8 cellular contexts compared by ENCODE assay signal in genomic region chr22:41285441-41285819, GRCh38. TPM values are rescaled to one million over a fixed set of nuclear protein-coding genes. Genes with fewer than 3 reads are reported as not detected.
DNase-seq lines count a peak whose midpoint lies in the region; ATAC-seq lines count a peak whose summit lies in the region.

No MANE protein-coding gene starts in this region.

- peaks cover 29 to 48% (median 43%) of the 10 kb centered on the region in 3 donors for H3K4me1 Mint-ChIP-seq in CD8-positive, alpha-beta memory T cell
- peaks cover 33% of the 10 kb centered on the region for H3K4me1 Mint-ChIP-seq in activated CD4-positive, alpha-beta T cell treated with anti-CD3 and anti-CD28 coated beads for 36 hours

- no peaks in the 10 kb centered on the region for H3K9me3 Mint-ChIP-seq in CD8-positive, alpha-beta memory T cell
- no peaks in the 10 kb centered on the region for H3K9me3 Mint-ChIP-seq in activated CD4-positive, alpha-beta T cell treated with anti-CD3 and anti-CD28 coated beads for 36 hours (ENCODE audit: low read depth)

- DNase-seq in CD8-positive, alpha-beta memory T cell, result peak; percentile 80 to 90 (median 83)
- DNase-seq in GOT3 (lab: John Stamatoyannopoulos, UW) (peak; percentile 40), NCI-H1105 (lab: John Stamatoyannopoulos, UW) (peak; percentile 20), left lobe of liver (ENCODE audit: low spot score) (peak; percentile 62)
- DNase-seq in activated CD4-positive, alpha-beta T cell treated with anti-CD3 and anti-CD28 coated beads for 36 hours, result peak; percentile 96
- DNase-seq in stimulated activated CD4-positive, alpha-beta T cell treated with anti-CD3 and anti-CD28 coated beads, Interleukin-2, amount 100 ng/mL, for 4 hours (ENCODE audit: low read depth), result peak; percentile 88
- DNase-seq in NK-92 treated with Interleukin-12 subunit alpha and Interleukin-12 subunit beta, amount 100 ng/mL, for 24 hours (lab: John Stamatoyannopoulos, UW), result no peak

- POLR2A ChIA-PET in CD8-positive, alpha-beta memory T cell (lab: Charles Lee), result interaction anchor here (1.1 to 2.8 kb wide), 6 partner anchors 17 to 403 kb away, joined by 6 to 30 read pairs (median 12); partner anchors contain the start of genes ACO2, PHF5A, RBX1 and SNU13
- POLR2A ChIA-PET in activated CD4-positive, alpha-beta T cell treated with anti-CD3 and anti-CD28 coated beads for 36 hours (lab: Charles Lee), result interaction anchor here (0.7 to 2.1 kb wide), 10 partner anchors 9 to 349 kb away, joined by 3 to 20 read pairs (median 6); partner anchors contain the start of genes ACO2, DESI1, PHF5A and TEF

- intact Hi-C loops in activated CD4-positive, alpha-beta T cell treated with anti-CD3 and anti-CD28 coated beads for 36 hours (cut with DNase I, micrococcal nuclease), result loop anchor here (5.0 to 10.0 kb wide), 3 partner anchors 257 to 1329 kb away; partner anchors contain the start of genes POLDIP3 (in 1 of the 2) and POLR3H (in 1 of the 2)

- H3K4me3 ChIP-seq in CD8-positive, alpha-beta memory T cell (ENCODE audit: low read length), result peak overlapping the region; percentile 83

- peak; percentile 58 for ATAC-seq in activated CD4-positive, alpha-beta T cell treated with anti-CD3 and anti-CD28 coated beads for 36 hours
- peak; percentile 14 for ATAC-seq in left lobe of liver

- peaks cover 0 to 42% (median 2%) of the 10 kb centered on the region in 3 donors for H3K36me3 Mint-ChIP-seq in CD8-positive, alpha-beta memory T cell
- peaks cover 37% of the 10 kb centered on the region for H3K36me3 Mint-ChIP-seq in activated CD4-positive, alpha-beta T cell treated with anti-CD3 and anti-CD28 coated beads for 36 hours (ENCODE audit: low read depth)

- H3K27ac Mint-ChIP-seq in CD8-positive, alpha-beta memory T cell, result peak overlapping the region; percentile 97 to 99 (median 98)
- peak overlapping the region; percentile 97 for H3K27ac Mint-ChIP-seq in activated CD4-positive, alpha-beta T cell treated with anti-CD3 and anti-CD28 coated beads for 36 hours

- peak overlapping the region; percentile 93 to 100 (median 96) for H3K4me3 Mint-ChIP-seq in CD8-positive, alpha-beta memory T cell
- H3K4me3 Mint-ChIP-seq in activated CD4-positive, alpha-beta T cell treated with anti-CD3 and anti-CD28 coated beads for 36 hours, result peak overlapping the region; percentile 88

- H3K4me1 ChIP-seq in CD8-positive, alpha-beta memory T cell (ENCODE audit: insufficient read depth, low read length), result peaks cover 16% of the 10 kb centered on the region

- no peaks in the 10 kb centered on the region for H3K27me3 Mint-ChIP-seq in CD8-positive, alpha-beta memory T cell
- no peaks in the 10 kb centered on the region for H3K27me3 Mint-ChIP-seq in activated CD4-positive, alpha-beta T cell treated with anti-CD3 and anti-CD28 coated beads for 36 hours

- H3K27ac ChIP-seq in CD8-positive, alpha-beta memory T cell (ENCODE audit: low read depth, low read length), result peak overlapping the region; percentile 95
- peak overlapping the region; percentile 94 for H3K27ac ChIP-seq in cingulate gyrus (ENCODE audit: low read depth, low read length)

- peaks cover 21% of the 10 kb centered on the region for H3K36me3 ChIP-seq in CD8-positive, alpha-beta memory T cell (ENCODE audit: insufficient read depth, low read length)

- no peaks in the 10 kb centered on the region for H3K9me3 ChIP-seq in CD8-positive, alpha-beta memory T cell (ENCODE audit: low read length)

- H3K27me3 ChIP-seq in CD8-positive, alpha-beta memory T cell (ENCODE audit: insufficient read depth, low read length, poor library complexity, severe bottlenecking), result no peaks in the 10 kb centered on the region

- CTCF ChIA-PET in CD8-positive, alpha-beta memory T cell (lab: Charles Lee), result interaction anchor here (1.0 to 1.3 kb wide), 2 partner anchors 14 to 17 kb away, joined by 3 read pairs; no protein-coding TSS in a partner anchor
- CTCF ChIA-PET in activated CD4-positive, alpha-beta T cell treated with anti-CD3 and anti-CD28 coated beads for 36 hours (lab: Charles Lee), result interaction anchor here (0.6 to 1.9 kb wide), 2 partner anchors 16 to 48 kb away, joined by 4 to 5 read pairs; partner anchors contain the start of gene ZC3H7B

RNA-seq across cellular contexts. Expression of gene RANGAP1, which starts 0.6 kb away (rescaled TPM):
- 100 to 1,000 TPM; 170 to 182 TPM for total RNA-seq in CD8-positive, alpha-beta memory T cell
- 26.9 TPM for polyA plus RNA-seq in CD8-positive, alpha-beta memory T cell
- 100 to 1,000 TPM; 140 to 157 TPM for total RNA-seq in activated CD4-positive, alpha-beta T cell treated with anti-CD3 and anti-CD28 coated beads for 36 hours
- total RNA-seq in left lobe of liver, result 34.7 TPM

RNA-seq across cellular contexts. Expression of gene ZC3H7B, which starts 15.9 kb away (rescaled TPM):
- total RNA-seq in CD8-positive, alpha-beta memory T cell, result 10 to 100 TPM; 58.9 to 59.9 TPM
- 1.5 TPM for polyA plus RNA-seq in CD8-positive, alpha-beta memory T cell
- 10 to 100 TPM; 41.7 to 43.4 TPM for total RNA-seq in activated CD4-positive, alpha-beta T cell treated with anti-CD3 and anti-CD28 coated beads for 36 hours
- 53.8 TPM for total RNA-seq in left lobe of liver

RNA-seq across cellular contexts. Expression of gene CHADL, which starts 44.7 kb away (rescaled TPM):
- under 1 TPM; 0.16 to 0.20 TPM for total RNA-seq in CD8-positive, alpha-beta memory T cell
- polyA plus RNA-seq in CD8-positive, alpha-beta memory T cell, result 0.70 TPM
- under 1 TPM; 0.11 TPM for total RNA-seq in activated CD4-positive, alpha-beta T cell treated with anti-CD3 and anti-CD28 coated beads for 36 hours
- 2.5 TPM for total RNA-seq in left lobe of liver
